1 cellular context compared by ENCODE assay signal in genomic region chr9:122219856-122220672, GRCh38.
TF ChIP-seq lines count a peak whose summit lies in the region.

No MANE protein-coding gene starts in this region.

TF ChIP-seq in SK-N-SH, 30 proteins besides CTCF, POLR2A, EP300 and RAD21:
- TF ChIP-seq FOXJ3 (CRISPR knock-in tag; IDR thresholded peaks at IDR 0.05) (no peak), EZH2phosphoT487 (IDR thresholded peaks at IDR 0.05; ENCODE audit: borderline replicate concordance, low read depth) (peak; percentile 78; the same call in 1 of the 2 replicates), JUND (IDR thresholded peaks at IDR 0.05) (no peak), IRF3 (IDR thresholded peaks at IDR 0.05; ENCODE audit: low read depth, low read length) (no peak)
